In genomic region chr6:42879372-42880239, GRCh38 we compare ENCODE assay signal across 8 cellular contexts. TPM values are rescaled to one million over a fixed set of nuclear protein-coding genes. Genes with fewer than 3 reads are reported as not detected.
DNase-seq lines count a peak whose midpoint lies in the region; ATAC-seq and TF ChIP-seq lines count a peak whose summit lies in the region.

Gene RPL7L1, plus strand, starts transcription at chr6:42879616. Its CDS starts 295 bp downstream, at chr6:42879911.

- peak within 1 kb of the TSS; percentile 98 for H3K27ac Mint-ChIP-seq in activated T-helper 17 cell treated with anti-CD3 and anti-CD28 coated beads, Interleukin-2, amount 50 U/mL, for 72 hours
- peak within 1 kb of the TSS; percentile 98 to 99 for H3K27ac Mint-ChIP-seq in natural killer cell treated with Interleukin-12 subunit alpha and Interleukin-12 subunit beta and Interleukin-15 and Interleukin-18, amount 100 ng/mL, for 72 hours

- peak within 1 kb of the TSS; percentile 92 for H3K27ac ChIP-seq in RWPE1

- no peaks in the 10 kb centered on the region for H3K9me3 Mint-ChIP-seq in activated T-helper 17 cell treated with anti-CD3 and anti-CD28 coated beads, Interleukin-2, amount 50 U/mL, for 72 hours
- no peaks in the 10 kb centered on the region for H3K9me3 Mint-ChIP-seq in natural killer cell treated with Interleukin-12 subunit alpha and Interleukin-12 subunit beta and Interleukin-15 and Interleukin-18, amount 100 ng/mL, for 72 hours

- DNase-seq in EL (peak; percentile 90), GOT3 (lab: John Stamatoyannopoulos, UW) (peak; percentile 60), LHCN-M2 (ENCODE audit: low read depth) (peak; percentile 91), RWPE1 (ENCODE audit: low spot score) (peak; percentile 59), fibroblast of peridontal ligament (ENCODE audit: extremely low read depth) (peak; percentile 91)
- DNase-seq in natural killer cell treated with Interleukin-12 subunit alpha and Interleukin-12 subunit beta and Interleukin-15 and Interleukin-18, amount 100 ng/mL, for 72 hours (ENCODE audit: low spot score) = peak; percentile 88
- DNase-seq in stimulated activated naive CD8-positive, alpha-beta T cell treated with anti-CD3 and anti-CD28 coated beads, Interleukin-15, Interleukin-2, amounts not matched to agents 100 U/mL and 50 U/mL, for 24 hours = peak; percentile 81

- peaks cover 6% of the 10 kb centered on the region for H3K4me1 Mint-ChIP-seq in activated T-helper 17 cell treated with anti-CD3 and anti-CD28 coated beads, Interleukin-2, amount 50 U/mL, for 72 hours
- H3K4me1 Mint-ChIP-seq in natural killer cell treated with Interleukin-12 subunit alpha and Interleukin-12 subunit beta and Interleukin-15 and Interleukin-18, amount 100 ng/mL, for 72 hours (ENCODE audit: low read depth in 2 of 2) = peaks cover 18 to 20% of the 10 kb centered on the region in 2 donors

- H3K4me3 Mint-ChIP-seq in activated T-helper 17 cell treated with anti-CD3 and anti-CD28 coated beads, Interleukin-2, amount 50 U/mL, for 72 hours = peak within 1 kb of the TSS; percentile 90
- H3K4me3 Mint-ChIP-seq in natural killer cell treated with Interleukin-12 subunit alpha and Interleukin-12 subunit beta and Interleukin-15 and Interleukin-18, amount 100 ng/mL, for 72 hours = peak within 1 kb of the TSS; percentile 94

- POLR2A ChIA-PET in RWPE1 (lab: Yijun Ruan, JAX; ENCODE audit: low non-redundant PET) = interaction anchor here (0.5 to 1.5 kb wide), 4 partner anchors 11 to 618 kb away, joined by 4 to 6 read pairs (median 5); partner anchors contain the start of gene TBCC

- no peak for TF ChIP-seq CTCF in RWPE1 (conservative IDR thresholded peaks at IDR 0.05; ENCODE audit: low read depth)

- H3K36me3 Mint-ChIP-seq in activated T-helper 17 cell treated with anti-CD3 and anti-CD28 coated beads, Interleukin-2, amount 50 U/mL, for 72 hours (ENCODE audit: low read depth) = peaks cover 51% of the 10 kb centered on the region
- peaks cover 24% of the 10 kb centered on the region for H3K36me3 Mint-ChIP-seq in natural killer cell treated with Interleukin-12 subunit alpha and Interleukin-12 subunit beta and Interleukin-15 and Interleukin-18, amount 100 ng/mL, for 72 hours

- CTCF ChIA-PET in RWPE1 (lab: Yijun Ruan, JAX) = interaction anchor here (1.1 kb wide), 1 partner anchor 218 kb away, joined by 3 read pairs; no protein-coding TSS in a partner anchor

- ATAC-seq in activated T-helper 17 cell treated with anti-CD3 and anti-CD28 coated beads, Interleukin-2, amount 50 U/mL, for 72 hours (replicated peaks) = peak; percentile 96
- ATAC-seq in natural killer cell treated with Interleukin-12 subunit alpha and Interleukin-12 subunit beta and Interleukin-15 and Interleukin-18, amount 100 ng/mL, for 72 hours = peak; percentile 98
- ATAC-seq in stimulated activated naive CD8-positive, alpha-beta T cell treated with anti-CD3 and anti-CD28 coated beads, Interleukin-15, Interleukin-2, amounts not matched to agents 100 U/mL and 50 U/mL, for 24 hours = peak; percentile 94

- no peaks in the 10 kb centered on the region for H3K27me3 Mint-ChIP-seq in activated T-helper 17 cell treated with anti-CD3 and anti-CD28 coated beads, Interleukin-2, amount 50 U/mL, for 72 hours
- no peaks in the 10 kb centered on the region for H3K27me3 Mint-ChIP-seq in natural killer cell treated with Interleukin-12 subunit alpha and Interleukin-12 subunit beta and Interleukin-15 and Interleukin-18, amount 100 ng/mL, for 72 hours

RNA-seq across cellular contexts. Expression of gene RPL7L1, which starts in this region (rescaled TPM):
- total RNA-seq in LHCN-M2 (2014; rRNA removed) = 126 and 152 TPM in 2 replicates
- polyA plus RNA-seq in LHCN-M2 (2012) = 57.8 TPM
- total RNA-seq in activated T-helper 17 cell treated with anti-CD3 and anti-CD28 coated beads, Interleukin-2, amount 50 U/mL, for 72 hours = 100 to 1,000 TPM; 116 to 150 TPM
- total RNA-seq in natural killer cell treated with Interleukin-12 subunit alpha and Interleukin-12 subunit beta and Interleukin-15 and Interleukin-18, amount 100 ng/mL, for 72 hours = 100 to 1,000 TPM; 125 to 191 TPM

Comparison
In these comparisons a context has a peak if more than half of its experiments do, and no peak if none do; other contexts are left out.
1. Peak in every context shown above with its lines: DNase-seq, ATAC-seq and H3K27ac ChIP-seq.